20 cellular contexts compared by ENCODE assay signal in the genomic region with DNA sequence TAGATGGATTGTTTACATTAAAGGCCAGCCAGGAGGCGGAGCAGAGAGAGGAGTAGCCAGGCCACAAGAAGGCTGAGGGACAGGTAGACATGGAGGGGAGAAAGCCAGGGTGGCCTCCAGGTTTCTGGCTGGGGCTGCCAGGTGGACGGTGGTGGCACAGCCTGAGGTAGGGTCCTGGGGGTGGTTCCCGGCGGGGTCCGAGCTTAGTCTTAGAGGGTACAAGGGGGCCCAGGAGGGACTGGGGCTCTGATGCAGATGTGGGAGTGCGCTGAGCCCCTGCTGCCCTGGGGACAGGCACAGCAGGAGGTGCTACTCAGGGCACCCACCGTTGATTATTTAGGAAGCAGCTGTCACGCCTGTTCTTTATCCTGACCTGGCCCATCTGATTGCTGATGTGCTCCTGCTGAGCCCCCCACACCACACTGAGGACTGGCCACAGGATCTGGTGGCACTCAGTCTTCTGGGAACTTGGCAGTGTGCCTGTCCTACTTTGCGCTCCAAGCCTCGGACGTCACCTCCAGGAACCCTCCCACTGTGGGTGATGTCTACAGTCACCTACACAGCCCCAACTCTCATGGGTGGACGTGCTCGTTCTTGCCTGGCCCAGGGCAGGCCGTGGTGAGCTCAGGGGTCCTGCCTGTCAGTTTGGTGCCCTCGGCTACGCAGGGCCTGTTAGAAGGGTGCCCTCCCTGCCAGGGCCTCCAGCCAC. TPM values are rescaled to one million over a fixed set of nuclear protein-coding genes. Genes with fewer than 3 reads are reported as not detected.
DNase-seq lines count a peak whose midpoint lies in the region; ATAC-seq and TF ChIP-seq lines count a peak whose summit lies in the region.
"Had no signal": no experiment of that assay in that cellular context is flagged by ENCODE, and none has a peak within 500 bp of the region (broad histone marks: within the 10 kb centered on the region; RNA-seq: fewer than 3 reads in every experiment).

No MANE protein-coding gene starts in this region.

- no peak overlapping the region for H3K4ac ChIP-seq in neuronal stem cell (ENCODE audit: low read length)

- no peak for ATAC-seq in activated T-cell treated with anti-CD3 and anti-CD28 coated beads, Interleukin-2, amount 50 U/mL, for 72 hours (replicated peaks in 1 of 2)
- peak; percentile 52 to 77 (median 65) for ATAC-seq in heart left ventricle
- no peak for ATAC-seq in activated naive CD4-positive, alpha-beta T cell treated with anti-CD3 and anti-CD28 coated beads, Interleukin-2, amount 50 U/mL, for 72 hours
- ATAC-seq: GM12878; natural killer cell; stimulated activated memory B cell treated with anti-CD40 and anti-IgM and Interleukin-4, amounts not matched to agents 10 μg/mL and 1 μg/mL and 100 μg/mL, for 72 hours had no signal

- no peak overlapping the region for H4K91ac ChIP-seq in neuronal stem cell (ENCODE audit: low read depth, low read length, poor library complexity)

- H3K27me3 ChIP-seq in heart left ventricle (no peaks in the 10 kb centered on the region), neuronal stem cell (ENCODE audit: control insufficient read depth in 3 of 3, insufficient read depth in 3 of 3, low read depth in 1 of 3, low read length in 3 of 3) (no peaks in the 10 kb centered on the region), uterus (no peaks in the 10 kb centered on the region)

- intact Hi-C loops in heart left ventricle (cut with DNase I) (no loop called here), uterus (cut with DNase I; ENCODE audit: low total_unique reads) (no loop called here)

- H3K4me3 ChIP-seq in heart left ventricle = no peak overlapping the region
- no peak overlapping the region for H3K4me3 ChIP-seq in neuronal stem cell (ENCODE audit: low read length in 2 of 2)
- no peak overlapping the region for H3K4me3 ChIP-seq in uterus
- H3K4me3 ChIP-seq: GM12878 had no signal

- H3K27ac Mint-ChIP-seq in activated T-cell treated with anti-CD3 and anti-CD28 coated beads, Interleukin-2, amount 50 U/mL, for 72 hours = peak overlapping the region; percentile 12
- H3K27ac Mint-ChIP-seq in activated naive CD4-positive, alpha-beta T cell treated with anti-CD3 and anti-CD28 coated beads, Interleukin-2, amount 50 U/mL, for 72 hours = no peak overlapping the region
- H3K27ac Mint-ChIP-seq: activated CD4-positive, alpha-beta T cell treated with anti-CD3 and anti-CD28 coated beads, Interleukin-2, amount 10 ng/mL, durations not matched to agents 7 days and 5 days; activated naive CD8-positive, alpha-beta T cell; HFFc6; natural killer cell; stimulated activated memory B cell treated with anti-CD40 and anti-IgM and Interleukin-4, amounts not matched to agents 10 μg/mL and 1 μg/mL and 100 μg/mL, for 72 hours; T-helper 2 cell treated with Interferon-gamma antibody and Interleukin-4, amounts not matched to agents 5 μg/mL and 100 μg/mL, for 36 hours had no signal

- no peaks in the 10 kb centered on the region for H3K9me3 Mint-ChIP-seq in activated T-cell treated with anti-CD3 and anti-CD28 coated beads, Interleukin-2, amount 50 U/mL, for 72 hours
- H3K9me3 Mint-ChIP-seq in activated naive CD4-positive, alpha-beta T cell treated with anti-CD3 and anti-CD28 coated beads, Interleukin-2, amount 50 U/mL, for 72 hours = no peaks in the 10 kb centered on the region
- H3K9me3 Mint-ChIP-seq: activated CD4-positive, alpha-beta T cell treated with anti-CD3 and anti-CD28 coated beads, Interleukin-2, amount 10 ng/mL, durations not matched to agents 7 days and 5 days; HFFc6; natural killer cell; stimulated activated memory B cell treated with anti-CD40 and anti-IgM and Interleukin-4, amounts not matched to agents 10 μg/mL and 1 μg/mL and 100 μg/mL, for 72 hours; T-helper 2 cell treated with Interferon-gamma antibody and Interleukin-4, amounts not matched to agents 5 μg/mL and 100 μg/mL, for 36 hours had no signal

- TF ChIP-seq CTCF in heart left ventricle (IDR thresholded peaks at IDR 0.05) (no peak), uterus (IDR thresholded peaks at IDR 0.05) (no peak)

- no peak overlapping the region for H2AK5ac ChIP-seq in neuronal stem cell (ENCODE audit: low read depth, low read length)

- peak overlapping the region; percentile 65 for H3K9ac ChIP-seq in neuronal stem cell (ENCODE audit: low read depth, low read length, poor library complexity)

- H3K9me3 ChIP-seq in heart left ventricle (no peaks in the 10 kb centered on the region), neuronal stem cell (replicated peaks in 1 of 2; ENCODE audit: control insufficient read depth in 2 of 2, insufficient read depth in 1 of 2, low read depth in 1 of 2, low read length in 2 of 2) (no peaks in the 10 kb centered on the region), uterus (no peaks in the 10 kb centered on the region)

- no peak overlapping the region for H2AFZ ChIP-seq in neuronal stem cell (ENCODE audit: low read length)

- H2BK12ac ChIP-seq in neuronal stem cell (ENCODE audit: low read length) = no peak overlapping the region

- DNase-seq in activated T-cell treated with anti-CD3 and anti-CD28 coated beads, Interleukin-2, amount 50 U/mL, for 72 hours = no peak
- no peak for DNase-seq in activated T-cell treated with anti-CD3 and anti-CD28 coated beads, Interleukin-2, amount 50 U/mL, for 48 hours
- peak; percentile 60 to 85 (median 71) for DNase-seq in heart left ventricle
- no peak for DNase-seq in neuronal stem cell (ENCODE audit: low spot score)
- DNase-seq in uterus = peak; percentile 47 to 65
- DNase-seq in SK-N-DZ (ENCODE audit: low spot score) = no peak
- no peak for DNase-seq in GM19240 (ENCODE audit: insufficient read length, low spot score)
- no peak for DNase-seq in activated naive CD4-positive, alpha-beta T cell treated with anti-CD3 and anti-CD28 coated beads, Interleukin-2, amount 50 U/mL, for 72 hours (ENCODE audit: low spot score in 2 of 2)
- DNase-seq: activated CD4-positive, alpha-beta T cell treated with anti-CD3 and anti-CD28 coated beads, Interleukin-2, amount 10 ng/mL, durations not matched to agents 7 days and 5 days; activated T-cell treated with anti-CD3 and anti-CD28 coated beads for 4 hours; HFFc6; KBM-7; kidney glomerular epithelial cell; natural killer cell; NCI-H1105 treated with DMSO at 0.1 percent for 48 hours had no signal

- no peak overlapping the region for H2BK15ac ChIP-seq in neuronal stem cell (ENCODE audit: low read length)

- no peak overlapping the region for H3K4me3 Mint-ChIP-seq in activated T-cell treated with anti-CD3 and anti-CD28 coated beads, Interleukin-2, amount 50 U/mL, for 72 hours
- H3K4me3 Mint-ChIP-seq: activated CD4-positive, alpha-beta T cell treated with anti-CD3 and anti-CD28 coated beads, Interleukin-2, amount 10 ng/mL, durations not matched to agents 7 days and 5 days; activated naive CD8-positive, alpha-beta T cell; HFFc6; natural killer cell; stimulated activated memory B cell treated with anti-CD40 and anti-IgM and Interleukin-4, amounts not matched to agents 10 μg/mL and 1 μg/mL and 100 μg/mL, for 72 hours; T-helper 2 cell treated with Interferon-gamma antibody and Interleukin-4, amounts not matched to agents 5 μg/mL and 100 μg/mL, for 36 hours had no signal

- H3K27ac ChIP-seq in heart left ventricle (peak overlapping the region in 10 of 12 donors; percentile 42 to 88 (median 57)), neuronal stem cell (replicated peaks; ENCODE audit: low read length) (no peak overlapping the region), uterus (peak overlapping the region; percentile 93 to 94)
- H3K27ac ChIP-seq: 22Rv1 had no signal

- H3K36me3 Mint-ChIP-seq in activated T-cell treated with anti-CD3 and anti-CD28 coated beads, Interleukin-2, amount 50 U/mL, for 72 hours (ENCODE audit: insufficient read depth in 2 of 2) = no peaks in the 10 kb centered on the region
- H3K36me3 Mint-ChIP-seq in activated naive CD4-positive, alpha-beta T cell treated with anti-CD3 and anti-CD28 coated beads, Interleukin-2, amount 50 U/mL, for 72 hours = no peaks in the 10 kb centered on the region
- H3K36me3 Mint-ChIP-seq: activated naive CD8-positive, alpha-beta T cell; natural killer cell had no signal

- H3K4me1 ChIP-seq in heart left ventricle (peaks cover 12 to 70% (median 54%) of the 10 kb centered on the region in 12 donors), neuronal stem cell (ENCODE audit: control insufficient read depth in 2 of 2, insufficient read depth in 1 of 2, low read depth in 1 of 2, low read length in 2 of 2) (peaks cover 0 to 2% of the 10 kb centered on the region in 2 donors), uterus (peaks cover 18 to 46% of the 10 kb centered on the region in 2 donors)

- H3K23ac ChIP-seq in neuronal stem cell (ENCODE audit: low read depth, low read length, poor library complexity) = no peak overlapping the region

- H3K27me3 Mint-ChIP-seq in activated T-cell treated with anti-CD3 and anti-CD28 coated beads, Interleukin-2, amount 50 U/mL, for 72 hours (ENCODE audit: low read depth) = no peaks in the 10 kb centered on the region
- H3K27me3 Mint-ChIP-seq: activated CD4-positive, alpha-beta T cell treated with anti-CD3 and anti-CD28 coated beads, Interleukin-2, amount 10 ng/mL, durations not matched to agents 7 days and 5 days; activated naive CD8-positive, alpha-beta T cell; stimulated activated memory B cell treated with anti-CD40 and anti-IgM and Interleukin-4, amounts not matched to agents 10 μg/mL and 1 μg/mL and 100 μg/mL, for 72 hours had no signal

- peaks cover 0 to 35% (median 10%) of the 10 kb centered on the region in 9 donors for H3K36me3 ChIP-seq in heart left ventricle
- H3K36me3 ChIP-seq in neuronal stem cell (replicated peaks in 1 of 2; ENCODE audit: control insufficient read depth in 2 of 2, insufficient read depth in 2 of 2, low read length in 2 of 2) = peaks cover 11% of the 10 kb centered on the region in 2 donors
- H3K36me3 ChIP-seq in uterus = no peaks in the 10 kb centered on the region

- peaks cover 1% of the 10 kb centered on the region for H3K79me1 ChIP-seq in neuronal stem cell (ENCODE audit: low read depth, low read length)

- no peak overlapping the region for H2BK120ac ChIP-seq in neuronal stem cell (ENCODE audit: low read depth, low read length)

- WGBS in heart left ventricle, 4 donors = 49 to 64% (median 60%) methylated on average over 11 to 16 of the region's 16 CpGs
- no CpG with 5 or more reads among the region's 16 CpGs for WGBS in neuronal stem cell (ENCODE audit: extremely low coverage in 2 of 2, insufficient read length in 2 of 2, insufficient replicate concordance in 1 of 2), 2 donors

- no peak overlapping the region for H3K4me2 ChIP-seq in neuronal stem cell (ENCODE audit: insufficient read depth, low read length, poor library complexity, severe bottlenecking)

- H4K8ac ChIP-seq in neuronal stem cell (ENCODE audit: low read depth, low read length) = no peak overlapping the region

- H3K14ac ChIP-seq in neuronal stem cell (ENCODE audit: low read length) = no peak overlapping the region

- no peak overlapping the region for H2BK5ac ChIP-seq in neuronal stem cell (ENCODE audit: low read length)

- H3K18ac ChIP-seq in neuronal stem cell (ENCODE audit: low read length) = no peak overlapping the region

- H3K4me1 Mint-ChIP-seq in activated T-cell treated with anti-CD3 and anti-CD28 coated beads, Interleukin-2, amount 50 U/mL, for 72 hours (ENCODE audit: low read depth) = peaks cover 6% of the 10 kb centered on the region

- TF ChIP-seq POLR2A in heart left ventricle (IDR thresholded peaks at IDR 0.05) (no peak), uterus (IDR thresholded peaks at IDR 0.05) (no peak)

RNA-seq across cellular contexts. Expression of gene WFS1, which starts 11.9 kb away (rescaled TPM):
- 1 to 10 TPM; 5.3 to 7.4 TPM for total RNA-seq in activated T-cell treated with anti-CD3 and anti-CD28 coated beads, Interleukin-2, amount 50 U/mL, for 72 hours
- total RNA-seq in heart left ventricle (100 to 1,000 TPM in 2 of 9 donors, 10 to 100 TPM in 7; 55.5 to 202 (median 74.7) TPM), uterus (100 to 1,000 TPM in 1 of 4 donors, 10 to 100 TPM in 3; 27.5 to 118 (median 51.9) TPM)
- 10 to 100 TPM; 44.8 to 62.1 TPM for polyA plus RNA-seq in heart left ventricle
- 16.3 TPM for polyA plus RNA-seq in neuronal stem cell (2013, experiment 1 of 2)
- 16.4 TPM for polyA plus RNA-seq in neuronal stem cell (2013, experiment 2 of 2)
- polyA plus RNA-seq in SK-N-DZ (2014; cell fraction: cytosol; rRNA removed) = 8.5 and 8.8 TPM in 2 replicates
- polyA plus RNA-seq in SK-N-DZ (2014; cell fraction: nucleus; rRNA removed) = 9.0 and 11.7 TPM in 2 replicates
- 1 to 10 TPM; 1.8 to 3.2 TPM for total RNA-seq in activated naive CD4-positive, alpha-beta T cell treated with anti-CD3 and anti-CD28 coated beads, Interleukin-2, amount 50 U/mL, for 72 hours

Comparison
In these comparisons a context has a peak if more than half of its experiments do, and no peak if none do; other contexts are left out.
1. ATAC-seq: peak in heart left ventricle (4 of 4); none in activated T-cell treated with anti-CD3 and anti-CD28 coated beads, Interleukin-2, amount 50 U/mL, for 72 hours (0 of 2) and activated naive CD4-positive, alpha-beta T cell treated with anti-CD3 and anti-CD28 coated beads, Interleukin-2, amount 50 U/mL, for 72 hours (0 of 2).
2. DNase-seq: peak in heart left ventricle (5 of 5) and uterus (2 of 2); none in activated T-cell treated with anti-CD3 and anti-CD28 coated beads, Interleukin-2, amount 50 U/mL, for 72 hours (0 of 2), activated T-cell treated with anti-CD3 and anti-CD28 coated beads, Interleukin-2, amount 50 U/mL, for 48 hours (0 of 2), neuronal stem cell (single experiment), SK-N-DZ (single experiment), GM19240 (single experiment) and activated naive CD4-positive, alpha-beta T cell treated with anti-CD3 and anti-CD28 coated beads, Interleukin-2, amount 50 U/mL, for 72 hours (0 of 2).